Comparison of ENCODE assay signal across 14 cellular contexts in genomic region chr6:13263669-13264068, GRCh38.
A peak's percentile ranks its signal among the peaks of the same experiment; 100 is the strongest.
DNase-seq lines count a peak whose midpoint lies in the region; ATAC-seq, FAIRE-seq and TF ChIP-seq lines count a peak whose summit lies in the region.
"Had no signal": no experiment of that assay in that cellular context is flagged by ENCODE, and none has a peak within 500 bp of the region (broad histone marks: within the 10 kb centered on the region; RNA-seq: fewer than 3 reads in every experiment).

No MANE protein-coding gene starts in this region.

- ATAC-seq in GM12878 (no peak), GM18861 (IDR thresholded peaks at IDR 0.05; ENCODE audit: unreplicated experiment) (no peak), left colon (no peak)
- ATAC-seq: A549, GM23338 had no signal

- intact Hi-C loops in GM12878 (cut with micrococcal nuclease; ENCODE audit: unreplicated experiment) (loop anchor here (1.0 kb wide), 1 partner anchor 9 kb away; no protein-coding TSS in a partner anchor), left colon (cut with DNase I, micrococcal nuclease) (no loop called here)

- POLR2A ChIA-PET in GM12878 (lab: Charles Lee) = interaction anchor here (1.1 to 2.1 kb wide), 6 partner anchors 9 to 64 kb away, joined by 3 to 16 read pairs (median 4); partner anchors contain the start of gene TBC1D7

- H3K27ac ChIP-seq in DOHH2 (ENCODE audit: low read depth, low read length) (no peak overlapping the region), Karpas-422 (ENCODE audit: low read length) (peak overlapping the region; percentile 95), GM12878 (ENCODE audit: control insufficient read depth, insufficient read depth) (no peak overlapping the region)
- H3K27ac ChIP-seq: A549 had no signal

- TF ChIP-seq EP300 in GM12878 (IDR thresholded peaks at IDR 0.05; ENCODE audit: borderline replicate concordance in 1 of 2, control insufficient read depth in 1 of 2, low read depth in 2 of 2, low read length in 2 of 2) = no peak

- H3K79me2 ChIP-seq in DOHH2 (ENCODE audit: control insufficient read depth, low read length) (no peaks in the 10 kb centered on the region), Karpas-422 (ENCODE audit: low read length) (no peaks in the 10 kb centered on the region), GM12878 (ENCODE audit: control insufficient read depth, insufficient read depth, low read length) (no peaks in the 10 kb centered on the region)

- H3K4me2 ChIP-seq in DOHH2 (ENCODE audit: low read length) (peak overlapping the region; percentile 81), Karpas-422 (ENCODE audit: low read depth, low read length, poor library complexity, severe bottlenecking) (peak overlapping the region; percentile 66), GM12878 (ENCODE audit: control insufficient read depth, insufficient read depth) (peak overlapping the region; percentile 38; the same call in 1 of the 2 replicates)
- H3K4me2 ChIP-seq: A549, GM23338 had no signal

- H2AFZ ChIP-seq in Karpas-422 (ENCODE audit: low read length) (no peak overlapping the region), GM12878 (ENCODE audit: control insufficient read depth, low read depth, low read length) (peak overlapping the region; percentile 4; the same call in 1 of the 2 replicates)
- H2AFZ ChIP-seq: GM23338 had no signal

- SMC1A ChIA-PET in GM12878 (lab: Charles Lee; ENCODE audit: uncharacterized antibody, unreplicated experiment) = interaction anchor here (0.8 to 2.4 kb wide), 14 partner anchors 9 to 215 kb away, joined by 3 to 11 read pairs (median 6); no protein-coding TSS in a partner anchor

- 42% methylated on average over 6 of the region's 6 CpGs for WGBS in GM12878 (ENCODE audit: insufficient coverage, insufficient replicate concordance, low lambda C conversion rate, missing lambda C conversion rate)

- no peak for TF ChIP-seq POLR2A in GM12878 (IDR thresholded peaks at IDR 0.05; ENCODE audit: low read depth, low read length)

- H3F3A ChIP-seq in DOHH2 (ENCODE audit: control insufficient read depth, insufficient read depth) = peaks cover 15% of the 10 kb centered on the region

- H3K4me3 ChIP-seq in DOHH2 (ENCODE audit: low read length) = no peak overlapping the region
- H3K4me3 ChIP-seq in Karpas-422 (ENCODE audit: low read length) = peak overlapping the region; percentile 49
- no peak overlapping the region for H3K4me3 ChIP-seq in GM12878
- H3K4me3 ChIP-seq: A549, GM23338 had no signal

- H3K27me3 ChIP-seq in DOHH2 (ENCODE audit: control insufficient read depth, low read length) (no peaks in the 10 kb centered on the region), Karpas-422 (ENCODE audit: low read length) (no peaks in the 10 kb centered on the region), GM12878 (replicated peaks in 1 of 2; ENCODE audit: control insufficient read depth in 2 of 2, insufficient read depth in 2 of 2, low read length in 1 of 2) (no peaks in the 10 kb centered on the region)

- no peak for FAIRE-seq in GM12878 (lab: Jason Lieb, UNC)
- FAIRE-seq: A549 had no signal

- CTCF ChIA-PET in GM12878 (lab: Yijun Ruan, JAX) = interaction anchor here (0.6 to 1.9 kb wide), 13 partner anchors 9 to 190 kb away, joined by 3 to 11 read pairs (median 3); no protein-coding TSS in a partner anchor

- RAD21 ChIA-PET in GM12878 (lab: Charles Lee; ENCODE audit: unreplicated experiment) = interaction anchor here (0.8 to 2.3 kb wide), 8 partner anchors 9 to 68 kb away, joined by 3 to 7 read pairs (median 4); partner anchors contain the start of gene TBC1D7

- no TSS peak for BruUV-seq in GM12878 (replicated peaks; lab: Mats Ljungman, UMichigan)

- no peaks in the 10 kb centered on the region for H3K9me2 ChIP-seq in DOHH2 (replicated peaks; ENCODE audit: control insufficient read depth, low read length)
- H3K9me2 ChIP-seq in Karpas-422 (replicated peaks; ENCODE audit: insufficient read depth, low read length) = no peaks in the 10 kb centered on the region

- H3K9ac ChIP-seq in Karpas-422 (ENCODE audit: low read length) = no peak overlapping the region
- H3K9ac ChIP-seq in GM12878 (ENCODE audit: control insufficient read depth, insufficient read depth, low read length) = no peak overlapping the region

- TF ChIP-seq CTCF in DOHH2 (IDR thresholded peaks at IDR 0.05; ENCODE audit: low read depth, low read length, poor library complexity, severe bottlenecking) (no peak), GM12878 (IDR thresholded peaks at IDR 0.05 in 2 of 3, conservative IDR thresholded peaks at IDR 0.05 in 1 of 3; ENCODE audit: control insufficient read depth in 2 of 3, extremely low read depth in 1 of 3, insufficient read depth in 1 of 3, low read depth in 3 of 3, low read length in 3 of 3) (no peak)

- in situ Hi-C loops in GM12878 (cut with MboI) = no loop called here

- DNase-seq in Karpas-422 (no peak), GM12878 (ENCODE audit: low read depth, low spot score) (no peak), NCI-H526 treated with DMSO at 0.1 percent for 48 hours (lab: John Stamatoyannopoulos, UW) (no peak), left colon (no peak)
- DNase-seq in activated CD8-positive, alpha-beta memory T cell treated with anti-CD3 and anti-CD28 coated beads, Interleukin-2, amount 50 U/mL, for 4 hours = no peak
- DNase-seq: CD4-positive, CD25-positive, alpha-beta regulatory T cell; DMS53; H7; IMR-90; KBM-7 had no signal

- no peaks in the 10 kb centered on the region for H3K9me3 ChIP-seq in DOHH2 (ENCODE audit: control insufficient read depth, insufficient read depth, low read length)
- H3K9me3 ChIP-seq in Karpas-422 (ENCODE audit: low read length) = no peaks in the 10 kb centered on the region
- H3K9me3 ChIP-seq in GM12878 (replicated peaks; ENCODE audit: control insufficient read depth, insufficient read depth, low read length) = no peaks in the 10 kb centered on the region
- H3K9me3 ChIP-seq: A549 had no signal

- TF ChIP-seq RAD21 in GM12878 (IDR thresholded peaks at IDR 0.05; ENCODE audit: insufficient read depth, low read depth, low read length) = no peak

- no peaks in the 10 kb centered on the region for H4K20me1 ChIP-seq in DOHH2 (ENCODE audit: control insufficient read depth, insufficient read depth, low read depth, low read length)
- H4K20me1 ChIP-seq in Karpas-422 (ENCODE audit: insufficient read depth, low read depth, low read length) = no peaks in the 10 kb centered on the region
- no peaks in the 10 kb centered on the region for H4K20me1 ChIP-seq in GM12878 (ENCODE audit: control insufficient read depth, insufficient read depth)

- peaks cover 68% of the 10 kb centered on the region for H3K4me1 ChIP-seq in DOHH2 (ENCODE audit: control insufficient read depth, low read length)
- H3K4me1 ChIP-seq in Karpas-422 (ENCODE audit: low read length) = peaks cover 56% of the 10 kb centered on the region
- peaks cover 54% of the 10 kb centered on the region for H3K4me1 ChIP-seq in GM12878 (ENCODE audit: control insufficient read depth, insufficient read depth, low read length)

- H3K36me3 ChIP-seq in DOHH2 (ENCODE audit: control insufficient read depth, low read length) (no peaks in the 10 kb centered on the region), Karpas-422 (ENCODE audit: insufficient read depth, low read length) (no peaks in the 10 kb centered on the region), GM12878 (ENCODE audit: control insufficient read depth in 2 of 2, insufficient read depth in 2 of 2, low read length in 1 of 2) (no peaks in the 10 kb centered on the region)

TF ChIP-seq in GM12878, 131 proteins besides CTCF, POLR2A, EP300 and RAD21:
- no peak for TF ChIP-seq ZNF24 (IDR thresholded peaks at IDR 0.05)
- TF ChIP-seq PAX5 (IDR thresholded peaks at IDR 0.05; ENCODE audit: borderline replicate concordance, low read depth, low read length) = peak; percentile 61; the same call in 1 of the 2 replicates
- TF ChIP-seq RUNX3 (IDR thresholded peaks at IDR 0.05; ENCODE audit: low read length) = peak; percentile 51
